In the genomic region with DNA sequence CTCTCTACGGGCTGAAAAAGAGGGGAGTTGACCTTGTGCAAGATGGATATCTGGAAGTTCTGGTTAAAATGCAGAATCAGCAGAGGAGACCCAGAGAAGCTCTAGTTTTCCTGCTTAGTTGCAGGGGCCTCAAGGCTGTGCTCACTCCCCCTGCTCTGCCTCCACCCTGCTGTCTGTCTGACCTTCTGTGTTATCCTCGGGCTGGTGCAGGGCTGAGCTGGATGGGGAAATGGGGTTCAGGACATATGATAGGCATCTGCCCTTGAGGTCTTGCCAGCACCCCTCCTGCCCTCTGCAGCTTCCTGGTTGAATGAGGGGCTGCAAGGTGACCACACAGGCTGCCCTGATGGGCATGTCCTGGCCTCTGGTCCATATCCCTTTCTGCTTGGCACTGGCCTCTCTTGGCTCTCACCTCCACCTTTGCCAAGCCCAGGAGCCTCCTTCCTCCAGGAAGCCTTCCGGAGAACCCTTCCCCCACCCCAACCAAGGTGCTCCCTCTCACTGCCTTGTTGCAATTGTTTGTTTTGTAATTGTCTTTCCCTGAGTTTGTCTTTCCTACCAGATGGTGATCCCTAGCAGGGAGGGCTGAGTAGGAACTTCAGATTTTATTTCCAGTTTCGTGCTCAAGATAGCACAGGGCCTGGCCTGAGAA, we compare ENCODE assay signal across 8 cellular contexts. TPM values are rescaled to one million over a fixed set of nuclear protein-coding genes. Genes with fewer than 3 reads are reported as not detected.
DNase-seq lines count a peak whose midpoint lies in the region; ATAC-seq, FAIRE-seq and TF ChIP-seq lines count a peak whose summit lies in the region.

No MANE protein-coding gene starts in this region.

- peaks cover 13% of the 10 kb centered on the region for H3K4me1 Mint-ChIP-seq in Caco-2 (ENCODE audit: low read depth, unreplicated experiment)

- no peak for TF ChIP-seq EP300 in ovary (IDR thresholded peaks at IDR 0.05)

- H3K4me1 ChIP-seq in Caco-2 (0 out of 2 replicates have a peak, but pooled peaks cover 10% of the 10 kb centered on the region), Panc1 (ENCODE audit: control insufficient read depth, insufficient read depth, low read length) (peaks cover 13% of the 10 kb centered on the region), ovary (ENCODE audit: insufficient read depth) (peaks cover 21% of the 10 kb centered on the region), small intestine (ENCODE audit: control insufficient read depth in 2 of 2, insufficient read depth in 1 of 2, low read depth in 1 of 2, low read length in 1 of 2) (peaks cover 3 to 4% of the 10 kb centered on the region in 2 donors)

- FAIRE-seq in small intestine (lab: Jason Lieb, UNC): no peak

- POLR2A ChIA-PET in Caco-2 (lab: Charles Lee): interaction anchor here (1.0 to 3.0 kb wide), 2 partner anchors 25 to 207 kb away, joined by 3 to 25 read pairs; a partner anchor contains a TSS
- POLR2A ChIA-PET in Panc1 (lab: Charles Lee): interaction anchor here (0.6 kb wide), 1 partner anchor 25 kb away, joined by 3 read pairs; a partner anchor contains a TSS

- peaks cover 18% of the 10 kb centered on the region for H3K36me3 Mint-ChIP-seq in Caco-2 (ENCODE audit: insufficient read depth, unreplicated experiment)

- peak overlapping the region; percentile 82 for H3K27ac Mint-ChIP-seq in Caco-2 (ENCODE audit: unreplicated experiment)

- peak overlapping the region; percentile 73 for H3K27ac ChIP-seq in Panc1 (ENCODE audit: low read length)
- peak overlapping the region; percentile 18 to 96 for H3K27ac ChIP-seq in ovary
- peak overlapping the region in 1 of 2 donors; percentile 90 for H3K27ac ChIP-seq in small intestine (ENCODE audit: low read depth in 1 of 2, low read length in 1 of 2)

- WGBS in ovary, 3 donors: 21 to 24% (median 24%) methylated on average over 4 of the region's 4 CpGs
- 35 to 43% (median 39%) methylated on average over 4 of the region's 4 CpGs for WGBS in small intestine, 3 donors

- CTCF ChIA-PET in Caco-2 (lab: Charles Lee) (interaction anchor here (1.1 to 1.9 kb wide), 2 partner anchors 25 to 41 kb away, joined by 3 to 8 read pairs; a partner anchor contains a TSS), Panc1 (lab: Charles Lee) (interaction anchor here (1.0 kb wide), 1 partner anchor 40 kb away, joined by 3 read pairs; no protein-coding TSS in a partner anchor)

- no peak for TF ChIP-seq POLR2A in ovary (IDR thresholded peaks at IDR 0.05)

- H3K27me3 ChIP-seq in Caco-2 (replicated peaks; ENCODE audit: control insufficient read depth, insufficient read depth, low read length): no peaks in the 10 kb centered on the region
- H3K27me3 ChIP-seq in Panc1 (ENCODE audit: control insufficient read depth, insufficient read depth, low read length): no peaks in the 10 kb centered on the region
- H3K27me3 ChIP-seq in ovary: no peaks in the 10 kb centered on the region
- no peaks in the 10 kb centered on the region for H3K27me3 ChIP-seq in small intestine (ENCODE audit: control insufficient read depth in 2 of 2, insufficient read depth in 2 of 2, low read length in 2 of 2)

- DNase-seq in Caco-2 (no peak), Panc1 (ENCODE audit: low read depth, low spot score) (no peak), epithelial cell of proximal tubule (ENCODE audit: low read depth) (no peak), ovary (peak in 3 of 5 donors; percentile 53 to 56 (median 55)), inferior parietal cortex (ENCODE audit: extremely low spot score) (no peak), NCI-H446 treated with DMSO at 0.1 percent for 48 hours (lab: John Stamatoyannopoulos, UW) (no peak), small intestine (no peak)

- no peaks in the 10 kb centered on the region; the same call in 1 of the 2 replicates for H3K36me3 ChIP-seq in Caco-2 (ENCODE audit: control insufficient read depth, insufficient read depth, low read length)
- no peaks in the 10 kb centered on the region for H3K36me3 ChIP-seq in Panc1 (ENCODE audit: control insufficient read depth, insufficient read depth, low read length)
- H3K36me3 ChIP-seq in ovary: no peaks in the 10 kb centered on the region
- no peaks in the 10 kb centered on the region for H3K36me3 ChIP-seq in small intestine (ENCODE audit: control insufficient read depth in 2 of 2, insufficient read depth in 2 of 2, low read length in 2 of 2)

- H3K27me3 Mint-ChIP-seq in Caco-2 (ENCODE audit: insufficient read depth, unreplicated experiment): no peaks in the 10 kb centered on the region

- H3K9me3 Mint-ChIP-seq in Caco-2 (ENCODE audit: unreplicated experiment): no peaks in the 10 kb centered on the region

- ATAC-seq in Panc1 (no peak), GM19324 (IDR thresholded peaks at IDR 0.05; ENCODE audit: low FRiP score, unreplicated experiment) (no peak)

- TSS peak; percentile 28 for BruUV-seq in Caco-2 (replicated peaks; lab: Mats Ljungman, UMichigan)
- no TSS peak for BruUV-seq in Panc1 (replicated peaks; lab: Mats Ljungman, UMichigan)

- in situ Hi-C loops in Panc1 (cut with HindIII; ENCODE audit: low pct_unique_long_range_greater_than_20kb, low sequenced_read_pairs): no loop called here

- H3K9me3 ChIP-seq in Caco-2 (no peaks in the 10 kb centered on the region), Panc1 (ENCODE audit: control insufficient read depth, insufficient read depth, low read depth, low read length) (no peaks in the 10 kb centered on the region), ovary (no peaks in the 10 kb centered on the region), small intestine (ENCODE audit: control insufficient read depth, low read depth) (no peaks in the 10 kb centered on the region)

- H3K4me3 ChIP-seq in Caco-2 (ENCODE audit: low read depth, low read length) (peak overlapping the region; percentile 39), Panc1 (ENCODE audit: low read depth in 2 of 2, low read length in 2 of 2) (peak overlapping the region; percentile 49 to 82), epithelial cell of proximal tubule (ENCODE audit: low read depth, low read length) (peak overlapping the region; percentile 74), ovary (peak overlapping the region; percentile 77), small intestine (ENCODE audit: low read depth in 1 of 2, low read length in 2 of 2) (peak overlapping the region in 1 of 2 donors; percentile 88)

- peak overlapping the region; percentile 75 for H3K4me3 Mint-ChIP-seq in Caco-2 (ENCODE audit: unreplicated experiment)

- intact Hi-C loops in Caco-2 (cut with micrococcal nuclease; ENCODE audit: unreplicated experiment): no loop called here
- intact Hi-C loops in Panc1 (cut with micrococcal nuclease; ENCODE audit: unreplicated experiment): no loop called here
- intact Hi-C loops in ovary (cut with DNase I): no loop called here

- TF ChIP-seq CTCF in Caco-2 (IDR thresholded peaks at IDR 0.05; ENCODE audit: insufficient read depth in 1 of 2, low read depth in 1 of 2, low read length in 1 of 2, severe bottlenecking in 1 of 2, unreplicated experiment in 1 of 2) (no peak), Panc1 (IDR thresholded peaks at IDR 0.05) (no peak), epithelial cell of proximal tubule (conservative IDR thresholded peaks at IDR 0.05; ENCODE audit: low read depth, low read length) (no peak), ovary (IDR thresholded peaks at IDR 0.05) (no peak)

RNA-seq across cellular contexts. Expression of a gene that starts 1.3 kb away (rescaled TPM):
- total RNA-seq in Caco-2 (2022) (15.1 and 21.2 TPM in 2 replicates), Panc1 (2021; ENCODE audit: unreplicated experiment) (9.0 TPM), epithelial cell of proximal tubule (3.3 and 5.8 TPM in 2 replicates), ovary (10 to 100 TPM in 5 of 7 donors, 1 to 10 TPM in 2; 6.4 to 39.6 (median 16.0) TPM)
- 5.0 TPM for polyA plus RNA-seq in Panc1 (2012; ENCODE audit: insufficient read length)
- polyA plus RNA-seq in ovary (10 to 100 TPM in 1 of 2 donors, 1 to 10 TPM in 1; 8.2 to 22.5 TPM), small intestine (1 to 10 TPM; 1.4 to 5.4 (median 1.6) TPM)

RNA-seq across cellular contexts. Expression of a gene that starts 24.8 kb away (rescaled TPM):
- total RNA-seq in Caco-2 (2022) (143 and 147 TPM in 2 replicates), Panc1 (2021; ENCODE audit: unreplicated experiment) (71.8 TPM), epithelial cell of proximal tubule (107 and 181 TPM in 2 replicates), ovary (100 to 1,000 TPM in 4 of 7 donors, 10 to 100 TPM in 3; 93.5 to 211 (median 106) TPM)
- polyA plus RNA-seq in Panc1 (2012; ENCODE audit: insufficient read length): 73.0 TPM
- polyA plus RNA-seq in ovary (100 to 1,000 TPM; 139 to 159 TPM), small intestine (100 to 1,000 TPM in 1 of 3 donors, 10 to 100 TPM in 2; 89.7 to 102 (median 93.1) TPM)

RNA-seq across cellular contexts. Expression of a gene that starts 45.2 kb away (rescaled TPM):
- total RNA-seq in Caco-2 (2022) (not detected in 2 replicates), Panc1 (2021; ENCODE audit: unreplicated experiment) (not detected), epithelial cell of proximal tubule (not detected in 2 replicates), ovary (not detected)
- not detected for polyA plus RNA-seq in Panc1 (2012; ENCODE audit: insufficient read length)
- polyA plus RNA-seq in ovary (not detected), small intestine (not detected)

Comparison
In these comparisons a context has a peak if more than half of its experiments do, and no peak if none do; other contexts are left out.
1. DNase-seq: peak in ovary (3 of 5); none in Caco-2 (0 of 2), Panc1 (single experiment), epithelial cell of proximal tubule (single experiment), inferior parietal cortex (single experiment), NCI-H446 treated with DMSO at 0.1 percent for 48 hours (single experiment) and small intestine (single experiment).